In the genomic region with DNA sequence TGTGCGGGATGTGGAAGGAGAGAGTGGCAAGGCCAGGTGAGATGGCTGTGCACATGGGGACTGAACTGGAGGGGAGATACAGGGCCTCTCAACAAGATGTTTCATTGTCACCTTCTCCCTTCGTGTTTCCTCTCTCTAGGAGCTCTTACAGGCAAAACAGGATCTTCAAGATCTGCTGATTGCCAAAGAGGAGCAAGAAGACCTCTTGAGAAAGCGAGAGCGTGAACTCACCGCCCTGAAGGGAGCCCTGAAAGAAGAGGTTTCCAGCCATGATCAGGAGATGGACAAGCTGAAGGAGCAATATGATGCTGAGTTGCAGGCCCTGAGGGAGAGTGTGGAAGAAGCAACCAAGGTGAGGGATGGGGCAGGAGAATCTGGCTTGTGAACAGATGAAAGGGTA, we compare ENCODE assay signal across 18 cellular contexts.
DNase-seq lines count a peak whose midpoint lies in the region; ATAC-seq, FAIRE-seq and TF ChIP-seq lines count a peak whose summit lies in the region.
"Had no signal": no experiment of that assay in that cellular context is flagged by ENCODE, and none has a peak within 500 bp of the region (broad histone marks: within the 10 kb centered on the region; RNA-seq: fewer than 3 reads in every experiment).

No MANE protein-coding gene starts in this region.

- H3K9me3 ChIP-seq in vagina, result no peaks in the 10 kb centered on the region
- H3K9me3 ChIP-seq: A549, BE2C had no signal

- H3K4me1 ChIP-seq in vagina, result peaks cover 11% of the 10 kb centered on the region
- H3K4me1 ChIP-seq: BE2C had no signal

- H3K27ac Mint-ChIP-seq in natural killer cell treated with Interleukin-12 subunit alpha and Interleukin-12 subunit beta and Interleukin-15 and Interleukin-18, amount 100 ng/mL, for 72 hours, result no peak overlapping the region
- H3K27ac Mint-ChIP-seq: CD14-positive monocyte; CD8-positive, alpha-beta T cell; HFFc6 had no signal

- H3K4me3 ChIP-seq in epithelial cell of esophagus (ENCODE audit: low read length), result no peak overlapping the region
- no peak overlapping the region for H3K4me3 ChIP-seq in vagina
- H3K4me3 ChIP-seq: A549, K562 had no signal

- DNase-seq in DMS79 treated with DMSO at 0.1 percent for 48 hours (lab: John Stamatoyannopoulos, UW) (peak; percentile 53), HTR-8/SVneo (ENCODE audit: insufficient read length, low spot score) (no peak), epithelial cell of esophagus (ENCODE audit: low read depth) (peak; percentile 68), vagina (ENCODE audit: extremely low spot score in 2 of 2) (no peak), OCI-M2 (lab: John Stamatoyannopoulos, UW; ENCODE audit: unreplicated experiment) (no peak)
- no peak for DNase-seq in natural killer cell treated with Interleukin-12 subunit alpha and Interleukin-12 subunit beta and Interleukin-15 and Interleukin-18, amount 100 ng/mL, for 72 hours (ENCODE audit: low spot score)
- DNase-seq: BE2C; CD8-positive, alpha-beta T cell; COR-L47; DND-41; GF-D8; HCEC 1CT; HFFc6 had no signal

- no peak overlapping the region for H3K4me3 Mint-ChIP-seq in natural killer cell treated with Interleukin-12 subunit alpha and Interleukin-12 subunit beta and Interleukin-15 and Interleukin-18, amount 100 ng/mL, for 72 hours
- H3K4me3 Mint-ChIP-seq: CD14-positive monocyte; CD8-positive, alpha-beta T cell; HFFc6 had no signal

- no peak for TF ChIP-seq POLR2A in vagina (IDR thresholded peaks at IDR 0.05)

- H3K36me3 ChIP-seq in vagina, result no peaks in the 10 kb centered on the region
- H3K36me3 ChIP-seq: BE2C had no signal

- intact Hi-C loops in vagina (cut with DNase I), result no loop called here

- H3K9me3 Mint-ChIP-seq in natural killer cell treated with Interleukin-12 subunit alpha and Interleukin-12 subunit beta and Interleukin-15 and Interleukin-18, amount 100 ng/mL, for 72 hours, result no peaks in the 10 kb centered on the region
- H3K9me3 Mint-ChIP-seq: CD14-positive monocyte; CD8-positive, alpha-beta T cell; HFFc6 had no signal

- no peaks in the 10 kb centered on the region for H3K27me3 ChIP-seq in vagina

- no peaks in the 10 kb centered on the region for H3K36me3 Mint-ChIP-seq in natural killer cell treated with Interleukin-12 subunit alpha and Interleukin-12 subunit beta and Interleukin-15 and Interleukin-18, amount 100 ng/mL, for 72 hours
- H3K36me3 Mint-ChIP-seq: CD14-positive monocyte; CD8-positive, alpha-beta T cell had no signal

- H3K4me1 Mint-ChIP-seq in natural killer cell treated with Interleukin-12 subunit alpha and Interleukin-12 subunit beta and Interleukin-15 and Interleukin-18, amount 100 ng/mL, for 72 hours (ENCODE audit: low read depth in 2 of 2), result no peaks in the 10 kb centered on the region

- TF ChIP-seq CTCF in epithelial cell of esophagus (IDR thresholded peaks at IDR 0.05; ENCODE audit: insufficient read depth, low read depth, low read length, missing control alignments) (no peak), vagina (IDR thresholded peaks at IDR 0.05) (no peak)

- H3K27ac ChIP-seq in vagina, result peak overlapping the region; percentile 16
- H3K27ac ChIP-seq: A549 had no signal

- peaks cover 5 to 7% of the 10 kb centered on the region in 2 donors for H3K27me3 Mint-ChIP-seq in natural killer cell treated with Interleukin-12 subunit alpha and Interleukin-12 subunit beta and Interleukin-15 and Interleukin-18, amount 100 ng/mL, for 72 hours

- ATAC-seq in HG02759 (IDR thresholded peaks at IDR 0.05; ENCODE audit: unreplicated experiment), result no peak
- no peak for ATAC-seq in natural killer cell treated with Interleukin-12 subunit alpha and Interleukin-12 subunit beta and Interleukin-15 and Interleukin-18, amount 100 ng/mL, for 72 hours
- ATAC-seq: CD8-positive, alpha-beta T cell; K562 had no signal

- peak; percentile 16 for FAIRE-seq in HTR-8/SVneo (lab: Jason Lieb, UNC)
- FAIRE-seq: A549, GM19239, K562 had no signal

Comparison
In these comparisons a context has a peak if more than half of its experiments do, and no peak if none do; other contexts are left out.
1. DNase-seq: peak in DMS79 treated with DMSO at 0.1 percent for 48 hours (single experiment) and epithelial cell of esophagus (single experiment); none in HTR-8/SVneo (single experiment), vagina (0 of 2), natural killer cell treated with Interleukin-12 subunit alpha and Interleukin-12 subunit beta and Interleukin-15 and Interleukin-18, amount 100 ng/mL, for 72 hours (single experiment) and OCI-M2 (single experiment).